ENCODE assay signal across 27 cellular contexts in genomic region chr6:10626154-10626741, GRCh38.
DNase-seq lines count a peak whose midpoint lies in the region; ATAC-seq, FAIRE-seq and TF ChIP-seq lines count a peak whose summit lies in the region.
"Had no signal": no experiment of that assay in that cellular context is flagged by ENCODE, and none has a peak within 500 bp of the region (broad histone marks: within the 10 kb centered on the region; RNA-seq: fewer than 3 reads in every experiment).

No MANE protein-coding gene starts in this region.

- H3K27me3 Mint-ChIP-seq in type B pancreatic cell: no peaks in the 10 kb centered on the region
- no peaks in the 10 kb centered on the region for H3K27me3 Mint-ChIP-seq in activated CD4-positive, alpha-beta T cell treated with anti-CD3 and anti-CD28 coated beads for 36 hours
- H3K27me3 Mint-ChIP-seq: stimulated activated naive CD8-positive, alpha-beta T cell treated with anti-CD3 and anti-CD28 coated beads, Interleukin-15, Interleukin-2, amounts not matched to agents 100 ng/mL and 50 ng/mL, for 24 hours had no signal

- DNase-seq in bronchial epithelial cell (ENCODE audit: low read depth): no peak
- DNase-seq in activated CD4-positive, alpha-beta T cell treated with anti-CD3 and anti-CD28 coated beads, Interleukin-2, amount 50 U/mL, for 48 hours: no peak
- no peak for DNase-seq in type B pancreatic cell (ENCODE audit: extremely low spot score, unreplicated experiment)
- DNase-seq in activated CD4-positive, alpha-beta T cell treated with anti-CD3 and anti-CD28 coated beads for 36 hours: no peak
- DNase-seq: ACHN; activated naive CD4-positive, alpha-beta T cell treated with anti-CD3 and anti-CD28 coated beads, Interleukin-2, amount 50 U/mL, for 16 hours; activated T-cell treated with anti-CD3 and anti-CD28 coated beads, Interleukin-2, amount 50 U/mL, for 4 hours; C1 segment of cervical spinal cord; effector memory CD4-positive, alpha-beta T cell; H9; NCI-H1105; NCI-H2081 treated with DMSO at 0.1 percent for 48 hours; NCI-H446 treated with DMSO at 0.1 percent for 48 hours; PC-9; SHP77 treated with DMSO at 0.1 percent for 48 hours; upper lobe of left lung had no signal

- FAIRE-seq in bronchial epithelial cell (lab: Jason Lieb, UNC): peak; percentile 18
- FAIRE-seq: astrocyte, islet of Langerhans had no signal

- H3K36me3 ChIP-seq in bronchial epithelial cell (ENCODE audit: control insufficient read depth, insufficient read depth, low read length) (no peaks in the 10 kb centered on the region), rectal smooth muscle tissue (ENCODE audit: control insufficient read depth, insufficient read depth, low read length) (no peaks in the 10 kb centered on the region)

- H3K4me3 Mint-ChIP-seq in type B pancreatic cell: no peak overlapping the region
- H3K4me3 Mint-ChIP-seq in activated CD4-positive, alpha-beta T cell treated with anti-CD3 and anti-CD28 coated beads for 36 hours: no peak overlapping the region
- H3K4me3 Mint-ChIP-seq: activated T-cell treated with anti-CD3 and anti-CD28 coated beads, Interleukin-2, amount 50 U/mL, for 4 hours; H9; stimulated activated naive CD8-positive, alpha-beta T cell treated with anti-CD3 and anti-CD28 coated beads, Interleukin-15, Interleukin-2, amounts not matched to agents 100 ng/mL and 50 ng/mL, for 24 hours had no signal

- H3K4me3 ChIP-seq in bronchial epithelial cell (ENCODE audit: low read depth, low read length) (no peak overlapping the region), rectal smooth muscle tissue (ENCODE audit: low read length) (peak overlapping the region; percentile 11)
- H3K4me3 ChIP-seq: esophagus muscularis mucosa, gastroesophageal sphincter, PC-9, right atrium auricular region, upper lobe of left lung had no signal

- CTCF ChIA-PET in activated CD4-positive, alpha-beta T cell treated with anti-CD3 and anti-CD28 coated beads for 36 hours (lab: Charles Lee): no interaction called here

- H3K4me1 Mint-ChIP-seq in type B pancreatic cell (ENCODE audit: unreplicated experiment): peaks cover 6% of the 10 kb centered on the region
- H3K4me1 Mint-ChIP-seq in activated CD4-positive, alpha-beta T cell treated with anti-CD3 and anti-CD28 coated beads for 36 hours: no peaks in the 10 kb centered on the region
- H3K4me1 Mint-ChIP-seq: H9 had no signal

- no peak overlapping the region for H3K27ac Mint-ChIP-seq in type B pancreatic cell
- no peak overlapping the region for H3K27ac Mint-ChIP-seq in activated CD4-positive, alpha-beta T cell treated with anti-CD3 and anti-CD28 coated beads for 36 hours
- H3K27ac Mint-ChIP-seq: H9; stimulated activated naive CD8-positive, alpha-beta T cell treated with anti-CD3 and anti-CD28 coated beads, Interleukin-15, Interleukin-2, amounts not matched to agents 100 ng/mL and 50 ng/mL, for 24 hours had no signal

- H3K27me3 ChIP-seq in bronchial epithelial cell (ENCODE audit: control insufficient read depth, insufficient read depth, low read length) (no peaks in the 10 kb centered on the region), rectal smooth muscle tissue (ENCODE audit: control insufficient read depth, insufficient read depth, low read length) (no peaks in the 10 kb centered on the region)
- H3K27me3 ChIP-seq: esophagus muscularis mucosa, gastroesophageal sphincter, right atrium auricular region, upper lobe of left lung had no signal

- peaks cover 13% of the 10 kb centered on the region for H3K36me3 Mint-ChIP-seq in type B pancreatic cell
- peaks cover 14% of the 10 kb centered on the region for H3K36me3 Mint-ChIP-seq in activated CD4-positive, alpha-beta T cell treated with anti-CD3 and anti-CD28 coated beads for 36 hours (ENCODE audit: low read depth)

- H3K9ac ChIP-seq in rectal smooth muscle tissue (ENCODE audit: low read length): no peak overlapping the region

- TF ChIP-seq CTCF in bronchial epithelial cell (IDR thresholded peaks at IDR 0.05; ENCODE audit: insufficient read depth, low read length, severe bottlenecking): no peak
- TF ChIP-seq CTCF in type B pancreatic cell (conservative IDR thresholded peaks at IDR 0.05): no peak

- intact Hi-C loops in activated CD4-positive, alpha-beta T cell treated with anti-CD3 and anti-CD28 coated beads for 36 hours (cut with DNase I, micrococcal nuclease): no loop called here

- peak overlapping the region; percentile 68 for H3K27ac ChIP-seq in rectal smooth muscle tissue (ENCODE audit: low read depth, low read length)
- H3K27ac ChIP-seq: PC-9, right atrium auricular region, upper lobe of left lung had no signal

- ATAC-seq in GM18873 (IDR thresholded peaks at IDR 0.05; ENCODE audit: low FRiP score, unreplicated experiment) (peak; percentile 69), HG03280 (IDR thresholded peaks at IDR 0.05; ENCODE audit: unreplicated experiment) (peak; percentile 65), GM21825 (IDR thresholded peaks at IDR 0.05; ENCODE audit: unreplicated experiment) (no peak)
- no peak for ATAC-seq in activated CD4-positive, alpha-beta T cell treated with anti-CD3 and anti-CD28 coated beads for 36 hours
- ATAC-seq: activated CD4-positive, CD25-positive, alpha-beta regulatory T cell treated with anti-CD3 and anti-CD28 coated beads, Interleukin-2, amount 50 U/mL, for 24 hours; activated T-cell treated with anti-CD3 and anti-CD28 coated beads, Interleukin-2, amount 50 U/mL, for 4 hours; gastroesophageal sphincter had no signal

- POLR2A ChIA-PET in activated CD4-positive, alpha-beta T cell treated with anti-CD3 and anti-CD28 coated beads for 36 hours (lab: Charles Lee): no interaction called here

- peaks cover 4% of the 10 kb centered on the region for H3K4me1 ChIP-seq in rectal smooth muscle tissue (ENCODE audit: control insufficient read depth, insufficient read depth, low read length)
- H3K4me1 ChIP-seq: right atrium auricular region had no signal

- H3K9me3 Mint-ChIP-seq in type B pancreatic cell: peaks cover 4% of the 10 kb centered on the region
- H3K9me3 Mint-ChIP-seq in activated CD4-positive, alpha-beta T cell treated with anti-CD3 and anti-CD28 coated beads for 36 hours (ENCODE audit: low read depth): no peaks in the 10 kb centered on the region
- H3K9me3 Mint-ChIP-seq: activated T-cell treated with anti-CD3 and anti-CD28 coated beads, Interleukin-2, amount 50 U/mL, for 4 hours; H9; stimulated activated naive CD8-positive, alpha-beta T cell treated with anti-CD3 and anti-CD28 coated beads, Interleukin-15, Interleukin-2, amounts not matched to agents 100 ng/mL and 50 ng/mL, for 24 hours had no signal

Comparison
In these comparisons a context has a peak if more than half of its experiments do, and no peak if none do; other contexts are left out.
1. ATAC-seq: peak in GM18873 (single experiment) and HG03280 (single experiment); none in GM21825 (single experiment) and activated CD4-positive, alpha-beta T cell treated with anti-CD3 and anti-CD28 coated beads for 36 hours (single experiment).